In the genomic region with DNA sequence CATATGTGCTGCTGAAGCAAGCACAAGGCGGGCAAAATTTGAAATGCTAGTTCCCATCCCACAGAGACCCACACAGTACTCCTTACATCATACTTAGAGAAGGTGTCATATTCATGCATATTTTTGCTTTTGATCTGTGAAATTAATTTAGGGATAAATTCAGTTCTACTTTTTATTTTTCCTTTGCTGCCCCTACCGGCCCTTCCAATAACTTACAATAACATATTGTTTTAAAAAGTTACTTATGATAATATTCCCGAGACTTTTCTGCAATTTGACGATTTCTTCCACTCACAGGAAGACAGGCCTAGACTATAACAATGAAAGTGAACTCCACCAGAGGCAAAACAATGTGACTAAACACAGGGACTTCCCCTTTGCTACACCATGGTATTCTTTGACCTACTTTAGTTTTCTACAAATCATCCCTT, we compare ENCODE assay signal across 8 cellular contexts. TPM values are rescaled to one million over a fixed set of nuclear protein-coding genes. Genes with fewer than 3 reads are reported as not detected.
A peak's percentile ranks its signal among the peaks of the same experiment; 100 is the strongest.
DNase-seq lines count a peak whose midpoint lies in the region; ATAC-seq, FAIRE-seq and TF ChIP-seq lines count a peak whose summit lies in the region.

No MANE protein-coding gene starts in this region.

- H3K9ac ChIP-seq in adipocyte (ENCODE audit: low read length) (peak overlapping the region; percentile 47), kidney (ENCODE audit: low read length in 2 of 2) (no peak overlapping the region)

- FAIRE-seq in kidney (lab: Jason Lieb, UNC) = no peak

- peak overlapping the region; percentile 4 to 28 (median 26) for H3K27ac ChIP-seq in right lobe of liver
- H3K27ac ChIP-seq in kidney (ENCODE audit: low read depth in 2 of 2, low read length in 2 of 2) = no peak overlapping the region

- H3K4me3 Mint-ChIP-seq in HFFc6 = no peak overlapping the region

- intact Hi-C loops in right lobe of liver (cut with DNase I) (no loop called here), kidney (cut with DNase I) (no loop called here)

- H3K4me1 Mint-ChIP-seq in HFFc6 (ENCODE audit: low read depth) = peaks cover 31% of the 10 kb centered on the region

- H3K9me3 Mint-ChIP-seq in HFFc6 = no peaks in the 10 kb centered on the region

- TF ChIP-seq POLR2A in right lobe of liver (IDR thresholded peaks at IDR 0.05) = no peak

- TF ChIP-seq CTCF in AG09319 (IDR thresholded peaks at IDR 0.05; ENCODE audit: low read depth, low read length) (peak; percentile 5), HFFc6 (IDR thresholded peaks at IDR 0.05) (peak; percentile 68), right lobe of liver (IDR thresholded peaks at IDR 0.05) (peak in 1 of 4 donors; percentile 12), kidney (IDR thresholded peaks at IDR 0.05; ENCODE audit: borderline replicate concordance, extremely low read depth, insufficient read depth) (no peak)

- ATAC-seq in right lobe of liver = peak; percentile 89 to 96 (median 94)
- ATAC-seq in GM18519 (IDR thresholded peaks at IDR 0.05; ENCODE audit: low FRiP score, unreplicated experiment) = no peak

- H3K27me3 ChIP-seq in adipocyte (replicated peaks; ENCODE audit: control insufficient read depth, insufficient read depth, low read length) (no peaks in the 10 kb centered on the region), right lobe of liver (no peaks in the 10 kb centered on the region)

- H3K36me3 ChIP-seq in adipocyte (ENCODE audit: control insufficient read depth, insufficient read depth, low read length, severe bottlenecking) (no peaks in the 10 kb centered on the region), right lobe of liver (no peaks in the 10 kb centered on the region), kidney (ENCODE audit: control insufficient read depth in 1 of 2, insufficient read depth in 2 of 2, low read length in 2 of 2) (no peaks in the 10 kb centered on the region)

- H3K9me3 ChIP-seq in adipocyte (ENCODE audit: control insufficient read depth, low read length) (no peaks in the 10 kb centered on the region), right lobe of liver (no peaks in the 10 kb centered on the region), kidney (ENCODE audit: control insufficient read depth in 1 of 2, low read length in 2 of 2) (no peaks in the 10 kb centered on the region)

- H3K4me3 ChIP-seq in adipocyte (ENCODE audit: low read length) = peak overlapping the region; percentile 63
- no peak overlapping the region for H3K4me3 ChIP-seq in right lobe of liver
- no peak overlapping the region for H3K4me3 ChIP-seq in kidney (ENCODE audit: low read length in 2 of 2)

- 0 out of 2 replicates have a peak overlapping the region, but pooled peaks have one; percentile 3 for H3K27ac Mint-ChIP-seq in HFFc6

- H3K4me1 ChIP-seq in adipocyte (ENCODE audit: control insufficient read depth, insufficient read depth, low read length) (peaks cover 54% of the 10 kb centered on the region), right lobe of liver (peaks cover 0 to 18% (median 3%) of the 10 kb centered on the region in 4 donors), kidney (ENCODE audit: control insufficient read depth in 1 of 2, insufficient read depth in 1 of 2, low read depth in 1 of 2, low read length in 2 of 2) (peaks cover 0 to 6% of the 10 kb centered on the region in 2 donors)

- no peaks in the 10 kb centered on the region for H3K27me3 Mint-ChIP-seq in HFFc6 (ENCODE audit: insufficient read depth)

- H3K36me3 Mint-ChIP-seq in HFFc6 (ENCODE audit: low read depth) = no peaks in the 10 kb centered on the region

- WGBS in right lobe of liver (ENCODE audit: insufficient coverage, low coverage, low lambda C conversion rate, missing lambda C conversion rate) = 42% methylated on average over 4 of the region's 4 CpGs

- DNase-seq in AG09319 (ENCODE audit: extremely low read depth, low read depth) (no peak), HFFc6 (no peak), adipocyte (ENCODE audit: low read depth) (peak; percentile 60), right lobe of liver (no peak), kidney (no peak), SHP77 (lab: John Stamatoyannopoulos, UW) (no peak), hippocampal formation (lab: John Stamatoyannopoulos, UW) (no peak)

RNA-seq across cellular contexts. Expression of a gene that starts 35.0 kb away (rescaled TPM):
- total RNA-seq in HFFc6 (2021; fragmentation: NEBNext Ultra II Directional; extraction: Animal tissue kit (Norgen Biotek cat#: 25700)) = 10 to 100 TPM; 12.1 to 16.9 (median 13.7) TPM
- total RNA-seq in right lobe of liver = 10 to 100 TPM in 5 of 6 experiments, 1 to 10 TPM in 1; 8.7 to 17.1 (median 11.9) TPM
- total RNA-seq in kidney = 26.0 TPM
- polyA plus RNA-seq in kidney (ENCODE audit: insufficient read depth, low read depth, low replicate concordance) = 14.8 TPM

RNA-seq across cellular contexts. Expression of a gene that starts 35.7 kb away (rescaled TPM):
- 10 to 100 TPM; 16.3 to 24.9 (median 21.6) TPM for total RNA-seq in HFFc6 (2021; fragmentation: NEBNext Ultra II Directional; extraction: Animal tissue kit (Norgen Biotek cat#: 25700))
- 1 to 10 TPM; 6.3 to 9.5 (median 7.6) TPM for total RNA-seq in right lobe of liver
- 10.6 TPM for total RNA-seq in kidney
- 6.3 TPM for polyA plus RNA-seq in kidney (ENCODE audit: insufficient read depth, low read depth, low replicate concordance)

Comparison
In these comparisons a context has a peak if more than half of its experiments do, and no peak if none do; other contexts are left out.
1. H3K27ac ChIP-seq: peak in right lobe of liver (3 of 3); none in kidney (0 of 2).